In genomic region chr11:101584129-101584515, GRCh38 we compare ENCODE assay signal across 12 cellular contexts. TPM values are rescaled to one million over a fixed set of nuclear protein-coding genes. Genes with fewer than 3 reads are reported as not detected.
DNase-seq lines count a peak whose midpoint lies in the region; ATAC-seq, FAIRE-seq and TF ChIP-seq lines count a peak whose summit lies in the region.
"Had no signal": no experiment of that assay in that cellular context is flagged by ENCODE, and none has a peak within 500 bp of the region (broad histone marks: within the 10 kb centered on the region; RNA-seq: fewer than 3 reads in every experiment).

No MANE protein-coding gene starts in this region.

- 32% methylated on average over 8 of the region's 8 CpGs for WGBS in right cardiac atrium
- whole genome bisulfite sequencing in iPS DF 6.9 (ENCODE audit: insufficient coverage, insufficient read length) = no CpG with 5 or more reads among the region's 8 CpGs

- DNase-seq in right cardiac atrium (no peak), Right ventricle myocardium superior (no peak), iPS DF 6.9 (ENCODE audit: low read depth, low spot score) (no peak), renal cortical epithelial cell (ENCODE audit: low read depth) (peak; percentile 1), GM12891 (ENCODE audit: insufficient read length, low spot score) (no peak), OCI-M2 (lab: John Stamatoyannopoulos, UW; ENCODE audit: unreplicated experiment) (no peak)
- DNase-seq in CD8-positive, alpha-beta memory T cell = no peak
- DNase-seq: activated B cell treated with CpG ODN at 0.5 μM for 24 hours; activated T-cell treated with anti-CD3 and anti-CD28 coated beads, Interleukin-2, amount 50 U/mL, for 24 hours; NCI-H510A had no signal

- no peaks in the 10 kb centered on the region for H3K9me3 ChIP-seq in right cardiac atrium (ENCODE audit: control insufficient read depth, low read length)
- H3K9me3 ChIP-seq in iPS DF 6.9 (ENCODE audit: control insufficient read depth, insufficient read depth, low read length) = no peaks in the 10 kb centered on the region
- H3K9me3 ChIP-seq in CD8-positive, alpha-beta memory T cell (ENCODE audit: low read length) = no peaks in the 10 kb centered on the region

- H3K4me1 ChIP-seq in right cardiac atrium (ENCODE audit: control insufficient read depth, insufficient read depth, low read length) = no peaks in the 10 kb centered on the region
- no peaks in the 10 kb centered on the region for H3K4me1 ChIP-seq in iPS DF 6.9 (ENCODE audit: control insufficient read depth, insufficient read depth, low read length)
- H3K4me1 ChIP-seq in CD8-positive, alpha-beta memory T cell (ENCODE audit: insufficient read depth, low read length) = no peaks in the 10 kb centered on the region

- no peak overlapping the region for H3K27ac Mint-ChIP-seq in CD8-positive, alpha-beta memory T cell
- H3K27ac Mint-ChIP-seq: activated B cell treated with CpG ODN at 0.5 μM for 24 hours; activated T-cell treated with anti-CD3 and anti-CD28 coated beads, Interleukin-2, amount 50 U/mL, for 24 hours had no signal

- H3K36me3 Mint-ChIP-seq in CD8-positive, alpha-beta memory T cell = no peaks in the 10 kb centered on the region

- H3K4me1 Mint-ChIP-seq in CD8-positive, alpha-beta memory T cell = no peaks in the 10 kb centered on the region
- H3K4me1 Mint-ChIP-seq: activated B cell treated with CpG ODN at 0.5 μM for 24 hours had no signal

- no peaks in the 10 kb centered on the region for H3K36me3 ChIP-seq in iPS DF 6.9 (ENCODE audit: control insufficient read depth, insufficient read depth, low read length)
- no peaks in the 10 kb centered on the region for H3K36me3 ChIP-seq in CD8-positive, alpha-beta memory T cell (ENCODE audit: insufficient read depth, low read length)

- H3K4me3 ChIP-seq in right cardiac atrium (ENCODE audit: low read length) = peak overlapping the region; percentile 41
- H3K4me3 ChIP-seq in iPS DF 6.9 (ENCODE audit: low read length) = peak overlapping the region; percentile 64; the same call in 1 of the 2 replicates
- no peak overlapping the region for H3K4me3 ChIP-seq in CD8-positive, alpha-beta memory T cell (ENCODE audit: low read length)

- no peaks in the 10 kb centered on the region for H3K27me3 ChIP-seq in right cardiac atrium (ENCODE audit: control insufficient read depth, insufficient read depth)
- peaks cover 16% of the 10 kb centered on the region for H3K27me3 ChIP-seq in iPS DF 6.9 (ENCODE audit: control insufficient read depth, insufficient read depth, low read length)
- H3K27me3 ChIP-seq in CD8-positive, alpha-beta memory T cell (ENCODE audit: insufficient read depth, low read length, poor library complexity, severe bottlenecking) = no peaks in the 10 kb centered on the region

- no peak overlapping the region for H3K4me3 Mint-ChIP-seq in CD8-positive, alpha-beta memory T cell
- H3K4me3 Mint-ChIP-seq: activated B cell treated with CpG ODN at 0.5 μM for 24 hours; activated T-cell treated with anti-CD3 and anti-CD28 coated beads, Interleukin-2, amount 50 U/mL, for 24 hours had no signal

- no peak for FAIRE-seq in GM12891 (lab: Jason Lieb, UNC)

- POLR2A ChIA-PET in CD8-positive, alpha-beta memory T cell (lab: Charles Lee) = no interaction called here

- intact Hi-C loops in right cardiac atrium (cut with DNase I) = no loop called here
- intact Hi-C loops in Right ventricle myocardium superior (cut with DNase I) = no loop called here

- H3K27ac ChIP-seq in right cardiac atrium (ENCODE audit: low read length) (no peak overlapping the region), iPS DF 6.9 (ENCODE audit: low read length) (no peak overlapping the region)
- no peak overlapping the region for H3K27ac ChIP-seq in CD8-positive, alpha-beta memory T cell (ENCODE audit: low read depth, low read length)
- H3K27ac ChIP-seq: SK-N-MC had no signal

- ATAC-seq in right cardiac atrium (no peak), Right ventricle myocardium superior (ENCODE audit: poor library complexity) (no peak), GM21723 (IDR thresholded peaks at IDR 0.05; ENCODE audit: unreplicated experiment) (no peak)

- peaks cover 4 to 22% (median 15%) of the 10 kb centered on the region in 5 donors for H3K9me3 Mint-ChIP-seq in CD8-positive, alpha-beta memory T cell

- H3K27me3 Mint-ChIP-seq in CD8-positive, alpha-beta memory T cell = peaks cover 4 to 15% of the 10 kb centered on the region in 2 donors

- CTCF ChIA-PET in CD8-positive, alpha-beta memory T cell (lab: Charles Lee) = no interaction called here

- TF ChIP-seq POLR2A in GM12891 (IDR thresholded peaks at IDR 0.05; ENCODE audit: low read depth, low read length) = no peak

TF ChIP-seq in GM12891, 5 proteins besides CTCF, POLR2A, EP300 and RAD21:
- TF ChIP-seq TAF1 (IDR thresholded peaks at IDR 0.05; ENCODE audit: low read depth, low read length) (no peak), POLR2AphosphoS5 (IDR thresholded peaks at IDR 0.05; ENCODE audit: low read depth, low read length) (no peak), SPI1 (IDR thresholded peaks at IDR 0.05; ENCODE audit: low read depth, low read length) (no peak), PAX5 (IDR thresholded peaks at IDR 0.05; ENCODE audit: insufficient read depth, low read length, severe bottlenecking) (no peak), POU2F2 (IDR thresholded peaks at IDR 0.05; ENCODE audit: low read depth, low read length) (no peak)

RNA-seq across cellular contexts. Expression of gene TRPC6, which starts 0.3 kb away (rescaled TPM):
- total RNA-seq in right cardiac atrium = under 1 TPM; 0.18 to 0.36 (median 0.23) TPM
- polyA plus RNA-seq in right cardiac atrium = 0.20 TPM
- total RNA-seq in Right ventricle myocardium superior = 0.16 TPM
- not detected in 2 replicates for total RNA-seq in renal cortical epithelial cell
- polyA plus RNA-seq in GM12891 (2012; ENCODE audit: low read depth, missing spikeins) = not detected
- not detected for total RNA-seq in CD8-positive, alpha-beta memory T cell
- not detected for polyA plus RNA-seq in CD8-positive, alpha-beta memory T cell
- total RNA-seq: activated B cell treated with CpG ODN at 0.5 μM for 24 hours had no signal
